In genomic region chr1:33586111-33586510, GRCh38 we compare ENCODE assay signal across 1 cellular context.
TF ChIP-seq lines count a peak whose summit lies in the region.

No MANE protein-coding gene starts in this region.

TF ChIP-seq in IMR-90, 13 proteins besides CTCF, POLR2A, EP300 and RAD21 (continued from another document):
- TF ChIP-seq USF2 (IDR thresholded peaks at IDR 0.05; ENCODE audit: low read depth, low read length) (no peak), RFX5 (IDR thresholded peaks at IDR 0.05; ENCODE audit: low read depth, low read length) (no peak), NFE2L2 (IDR thresholded peaks at IDR 0.05; ENCODE audit: low read depth, low read length) (no peak), RCOR1 (IDR thresholded peaks at IDR 0.05; ENCODE audit: insufficient replicate concordance, low read length) (no peak)
